In genomic region chr2:194985258-194985657, GRCh38 we compare ENCODE assay signal across 10 cellular contexts.
"Had no signal": no experiment of that assay in that cellular context is flagged by ENCODE, and none has a peak within 500 bp of the region (broad histone marks: within the 10 kb centered on the region; RNA-seq: fewer than 3 reads in every experiment).

No MANE protein-coding gene starts in this region.

- ATAC-seq: GM23338 had no signal

- DNase-seq: H9, HCEC 1CT, HFFc6, Karpas-422 had no signal

- H3K4me2 ChIP-seq: GM23338, KMS-11 had no signal

- H3K9ac ChIP-seq: KMS-11 had no signal

- H3K27ac ChIP-seq: HL-60, KMS-11 had no signal

- FAIRE-seq: H1, H54, HTR-8/SVneo had no signal

- H3K4me3 ChIP-seq: GM23338 had no signal

- H2AFZ ChIP-seq: GM23338 had no signal
